In genomic region chr13:40169476-40169875, GRCh38 we compare ENCODE assay signal across 19 cellular contexts.
"Had no signal": no experiment of that assay in that cellular context is flagged by ENCODE, and none has a peak within 500 bp of the region (broad histone marks: within the 10 kb centered on the region; RNA-seq: fewer than 3 reads in every experiment).

No MANE protein-coding gene starts in this region.

- H3K27ac ChIP-seq: body of pancreas, gastrocnemius medialis, left ventricle myocardium inferior, ovary, psoas muscle, transverse colon, WERI-Rb-1 had no signal

- H3K36me3 ChIP-seq: gastrocnemius medialis, left ventricle myocardium inferior, ovary, transverse colon, WERI-Rb-1 had no signal

- DNase-seq: activated CD4-positive, alpha-beta T cell treated with anti-CD3 and anti-CD28 coated beads for 1 hour; activated CD8-positive, alpha-beta memory T cell treated with anti-CD3 and anti-CD28 coated beads, Interleukin-2, amount 10 ng/mL, durations not matched to agents 7 days and 5 days; activated naive CD4-positive, alpha-beta T cell treated with Interleukin-2 at 50 U/mL for 16 hours; activated naive CD8-positive, alpha-beta T cell treated with anti-CD3 and anti-CD28 coated beads, Interleukin-2, amount 10 ng/mL, durations not matched to agents 7 days and 5 days; body of pancreas; effector memory CD8-positive, alpha-beta T cell; gastrocnemius medialis; kidney; left ventricle myocardium inferior; ovary; psoas muscle; right cardiac atrium; stimulated activated CD4-positive, alpha-beta T cell treated with anti-CD3 and anti-CD28 coated beads, Interleukin-4, amount 100 ng/mL, for 4 hours; stimulated activated naive CD4-positive, alpha-beta T cell; SW 1271; T-helper 2 cell; transverse colon; WERI-Rb-1 had no signal

- H3K4me1 ChIP-seq: gastrocnemius medialis, psoas muscle, transverse colon had no signal

- FAIRE-seq: kidney had no signal

- H3K9me3 ChIP-seq: body of pancreas, gastrocnemius medialis, left ventricle myocardium inferior, ovary, psoas muscle, transverse colon had no signal

- H3K27me3 ChIP-seq: body of pancreas, gastrocnemius medialis, ovary had no signal

- ATAC-seq: activated CD8-positive, alpha-beta memory T cell treated with anti-CD3 and anti-CD28 coated beads, Interleukin-2, amount 10 ng/mL, durations not matched to agents 7 days and 5 days; body of pancreas; effector memory CD8-positive, alpha-beta T cell; right cardiac atrium had no signal

- H3K4me3 ChIP-seq: body of pancreas, gastrocnemius medialis, left ventricle myocardium inferior, ovary, psoas muscle, skin epidermis, transverse colon had no signal
